In the genomic region with DNA sequence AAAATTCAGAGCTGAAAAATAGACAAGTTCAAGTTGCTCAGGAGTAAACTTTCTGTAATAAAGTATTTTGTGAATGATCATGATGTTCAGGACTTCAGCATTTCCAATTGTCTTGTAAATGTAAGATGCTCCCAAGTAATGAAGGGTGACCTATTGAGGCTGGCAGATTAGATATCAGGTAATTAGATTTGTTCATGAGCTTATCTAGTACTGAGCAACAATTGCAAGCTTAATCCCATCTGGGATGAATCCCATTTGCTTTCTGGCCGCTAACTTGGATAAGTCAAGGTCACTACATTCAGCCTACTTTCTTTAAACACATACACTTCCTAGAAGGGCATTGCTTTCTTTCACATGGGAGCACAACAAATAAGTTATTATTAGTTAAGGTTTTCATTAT, we compare ENCODE assay signal across 22 cellular contexts.
A peak's percentile ranks its signal among the peaks of the same experiment; 100 is the strongest.
DNase-seq lines count a peak whose midpoint lies in the region; ATAC-seq and TF ChIP-seq lines count a peak whose summit lies in the region.
"Had no signal": no experiment of that assay in that cellular context is flagged by ENCODE, and none has a peak within 500 bp of the region (broad histone marks: within the 10 kb centered on the region; RNA-seq: fewer than 3 reads in every experiment).

No MANE protein-coding gene starts in this region.

- H3K9me3 ChIP-seq in WERI-Rb-1 (ENCODE audit: severe bottlenecking), result no peaks in the 10 kb centered on the region
- H3K9me3 ChIP-seq: A549, BE2C had no signal

- ATAC-seq in HG02884 (IDR thresholded peaks at IDR 0.05; ENCODE audit: unreplicated experiment) (no peak), HG03432 (IDR thresholded peaks at IDR 0.05; ENCODE audit: unreplicated experiment) (no peak)
- ATAC-seq: A549 had no signal

- H3K27ac ChIP-seq in WERI-Rb-1, result peak overlapping the region; percentile 88
- no peak overlapping the region for H3K27ac ChIP-seq in coronary artery
- H3K27ac ChIP-seq: BLaER1 treated with 17β-estradiol and CSF1 and Interleukin-3, amounts not matched to agents 10 nM and 100 nM; GM23248 had no signal

- H3K36me3 ChIP-seq in WERI-Rb-1, result no peaks in the 10 kb centered on the region
- H3K36me3 ChIP-seq: BE2C; BLaER1 treated with 17β-estradiol and CSF1 and Interleukin-3, amounts not matched to agents 10 nM and 100 nM had no signal

- DNase-seq in NCI-H82 (lab: John Stamatoyannopoulos, UW) (peak; percentile 93), SK-N-DZ (ENCODE audit: low spot score) (peak; percentile 42), WERI-Rb-1 (peak; percentile 28), progenitor cell of endocrine pancreas (ENCODE audit: low spot score, unreplicated experiment) (no peak), coronary artery (ENCODE audit: low spot score) (no peak)
- DNase-seq: 8988T; ACHN; AML-193; BE2C; Calu3; CD4-positive, alpha-beta T cell; COR-L47; DMS153; DND-41; GM23248; H7; HCEC 1CT had no signal

- H3K27me3 Mint-ChIP-seq in progenitor cell of endocrine pancreas, result no peaks in the 10 kb centered on the region
- H3K27me3 Mint-ChIP-seq: CD4-positive, alpha-beta T cell had no signal

- peak overlapping the region; percentile 77 for H3K27ac Mint-ChIP-seq in progenitor cell of endocrine pancreas
- H3K27ac Mint-ChIP-seq: CD14-positive monocyte; CD4-positive, alpha-beta T cell had no signal

- H3K36me3 Mint-ChIP-seq in progenitor cell of endocrine pancreas (ENCODE audit: insufficient read depth), result no peaks in the 10 kb centered on the region
- H3K36me3 Mint-ChIP-seq: CD14-positive monocyte had no signal

- no peaks in the 10 kb centered on the region for H3K9me3 Mint-ChIP-seq in progenitor cell of endocrine pancreas (ENCODE audit: low read depth)
- H3K9me3 Mint-ChIP-seq: CD4-positive, alpha-beta T cell had no signal

- no peak for TF ChIP-seq CTCF in WERI-Rb-1 (IDR thresholded peaks at IDR 0.05; ENCODE audit: low read depth, low read length)
- TF ChIP-seq CTCF in progenitor cell of endocrine pancreas (IDR thresholded peaks at IDR 0.05; ENCODE audit: unreplicated experiment), result no peak
- TF ChIP-seq CTCF in coronary artery (IDR thresholded peaks at IDR 0.05), result no peak

- no peak overlapping the region for H3K4me3 Mint-ChIP-seq in progenitor cell of endocrine pancreas (ENCODE audit: low read depth)
- H3K4me3 Mint-ChIP-seq: CD14-positive monocyte; CD4-positive, alpha-beta T cell had no signal

- no peak overlapping the region for H3K4me3 ChIP-seq in WERI-Rb-1 (ENCODE audit: low read depth, low read length)
- H3K4me3 ChIP-seq in coronary artery, result no peak overlapping the region
- H3K4me3 ChIP-seq: A549; BLaER1 treated with 17β-estradiol and CSF1 and Interleukin-3, amounts not matched to agents 10 nM and 100 nM; GM23248 had no signal

- H3K4me1 Mint-ChIP-seq in progenitor cell of endocrine pancreas (ENCODE audit: low read depth), result peaks cover 48% of the 10 kb centered on the region
- H3K4me1 Mint-ChIP-seq: CD14-positive monocyte had no signal

- no peaks in the 10 kb centered on the region for H3K27me3 ChIP-seq in WERI-Rb-1 (ENCODE audit: insufficient read depth, low read depth, severe bottlenecking)
- H3K27me3 ChIP-seq: BE2C; BLaER1 treated with 17β-estradiol and CSF1 and Interleukin-3, amounts not matched to agents 10 nM and 100 nM had no signal

Comparison
In these comparisons a context has a peak if more than half of its experiments do, and no peak if none do; other contexts are left out.
1. DNase-seq: peak in NCI-H82 (single experiment), SK-N-DZ (single experiment) and WERI-Rb-1 (single experiment); none in progenitor cell of endocrine pancreas (single experiment) and coronary artery (single experiment).